In genomic region chr20:13302647-13303425, GRCh38 we compare ENCODE assay signal across 8 cellular contexts.
DNase-seq lines count a peak whose midpoint lies in the region; ATAC-seq and TF ChIP-seq lines count a peak whose summit lies in the region.

No MANE protein-coding gene starts in this region.

- no peaks in the 10 kb centered on the region for H4K20me1 ChIP-seq in hepatocyte (ENCODE audit: insufficient read depth, poor library complexity, severe bottlenecking)

- H3K36me3 ChIP-seq in BJ (ENCODE audit: control insufficient read depth, insufficient read depth, low read length) (no peaks in the 10 kb centered on the region), hepatocyte (replicated peaks; ENCODE audit: insufficient read depth, low read depth) (no peaks in the 10 kb centered on the region)

- POLR2A ChIA-PET in BJ (lab: Charles Lee), result no interaction called here

- H3K4me1 ChIP-seq in hepatocyte (ENCODE audit: insufficient read depth), result peaks cover 9% of the 10 kb centered on the region

- H3K27me3 ChIP-seq in BJ (ENCODE audit: control insufficient read depth, insufficient read depth, low read length) (no peaks in the 10 kb centered on the region), hepatocyte (no peaks in the 10 kb centered on the region)

- peak; percentile 75 for TF ChIP-seq CTCF in BJ (IDR thresholded peaks at IDR 0.05; ENCODE audit: insufficient read depth, low read depth, low read length)
- TF ChIP-seq CTCF in hepatocyte (IDR thresholded peaks at IDR 0.05; ENCODE audit: poor library complexity), result peak; percentile 47

- no peaks in the 10 kb centered on the region for H3K9me2 ChIP-seq in hepatocyte (replicated peaks; ENCODE audit: insufficient read depth)

- peak overlapping the region; percentile 6 for H3K4me2 ChIP-seq in hepatocyte

- H3K9me3 ChIP-seq in hepatocyte (ENCODE audit: low read depth), result no peaks in the 10 kb centered on the region

- no peaks in the 10 kb centered on the region for H3K79me2 ChIP-seq in hepatocyte

- H2AFZ ChIP-seq in hepatocyte, result no peak overlapping the region

- CTCF ChIA-PET in BJ (lab: Yijun Ruan, JAX), result interaction anchor here (0.5 to 2.7 kb wide), 32 partner anchors 9 to 378 kb away, joined by 3 to 16 read pairs (median 4); partner anchors contain the start of gene ISM1

- H3K4me3 ChIP-seq in BJ (ENCODE audit: low read depth, low read length) (no peak overlapping the region), hepatocyte (no peak overlapping the region)

- DNase-seq in BJ (ENCODE audit: low read depth) (no peak), NCI-H82 treated with DMSO at 0.1 percent for 48 hours (lab: John Stamatoyannopoulos, UW; ENCODE audit: unreplicated experiment) (peak; percentile 12), hepatocyte (ENCODE audit: low spot score) (peak; percentile 53)
- peak; percentile 31 for DNase-seq in activated naive CD4-positive, alpha-beta T cell treated with Interleukin-2 at 50 U/mL for 16 hours
- DNase-seq in stimulated activated CD4-positive, alpha-beta T cell treated with anti-CD3 and anti-CD28 coated beads, TNF-alpha, amount 100 ng/mL, for 24 hours (ENCODE audit: low read depth in 3 of 3), result peak in 2 of 3 experiments; percentile 21 to 41

- ATAC-seq in GM19035 (IDR thresholded peaks at IDR 0.05; ENCODE audit: unreplicated experiment), result peak; percentile 85
- peak; percentile 71 for ATAC-seq in HG03342 (IDR thresholded peaks at IDR 0.05; ENCODE audit: unreplicated experiment)
- ATAC-seq in GM19455 (IDR thresholded peaks at IDR 0.05; ENCODE audit: unreplicated experiment), result no peak

- WGBS in hepatocyte (ENCODE audit: low lambda C conversion rate, missing lambda C conversion rate), result 45% methylated on average over 9 of the region's 9 CpGs

- peak overlapping the region; percentile 14 for H3K27ac ChIP-seq in hepatocyte
